Comparison of ENCODE assay signal across 9 cellular contexts in the genomic region with DNA sequence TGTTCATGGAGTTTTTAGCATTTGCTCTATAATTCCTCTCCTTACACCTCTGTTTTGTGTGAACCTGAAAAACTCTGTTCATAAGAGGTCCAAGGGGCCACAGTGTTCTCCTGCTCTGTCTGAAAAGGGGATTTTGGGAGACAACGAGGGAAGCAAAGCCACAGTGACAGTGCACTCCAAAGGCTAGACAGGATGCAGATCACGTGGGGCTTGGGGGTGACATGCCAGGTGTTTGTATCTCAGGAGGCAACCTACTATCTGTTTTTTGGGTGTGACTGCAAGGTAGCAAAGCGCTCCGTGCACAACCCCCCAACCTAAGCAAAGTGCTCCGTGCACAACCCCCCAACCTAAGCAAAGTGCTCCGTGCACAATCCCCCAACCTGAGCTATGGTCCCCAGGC. TPM values are rescaled to one million over a fixed set of nuclear protein-coding genes. Genes with fewer than 3 reads are reported as not detected.
DNase-seq lines count a peak whose midpoint lies in the region; ATAC-seq and TF ChIP-seq lines count a peak whose summit lies in the region.
"Had no signal": no experiment of that assay in that cellular context is flagged by ENCODE, and none has a peak within 500 bp of the region (broad histone marks: within the 10 kb centered on the region; RNA-seq: fewer than 3 reads in every experiment).

No MANE protein-coding gene starts in this region.

- H3K9me3 Mint-ChIP-seq in activated naive CD8-positive, alpha-beta T cell (ENCODE audit: low read depth), result no peaks in the 10 kb centered on the region

- no peaks in the 10 kb centered on the region for H3K79me2 ChIP-seq in mesendoderm (ENCODE audit: control insufficient read depth, insufficient read depth, low read length)

- H3K4ac ChIP-seq in mesendoderm (ENCODE audit: low read depth, low read length), result peak overlapping the region; percentile 44

- H2BK5ac ChIP-seq in mesendoderm (ENCODE audit: low read length), result peak overlapping the region; percentile 11

- TF ChIP-seq CTCF in heart right ventricle (IDR thresholded peaks at IDR 0.05) (no peak), upper lobe of right lung (IDR thresholded peaks at IDR 0.05) (no peak)

- no peak overlapping the region for H2BK15ac ChIP-seq in mesendoderm (replicated peaks; ENCODE audit: low read depth)

- no peak overlapping the region for H2AK5ac ChIP-seq in mesendoderm (ENCODE audit: low read length)

- no peak overlapping the region for H3K4me3 ChIP-seq in heart right ventricle
- H3K4me3 ChIP-seq in mesendoderm (ENCODE audit: low read length), result no peak overlapping the region
- no peak overlapping the region for H3K4me3 ChIP-seq in upper lobe of right lung
- H3K4me3 ChIP-seq: mucosa of descending colon had no signal

- no peak overlapping the region for H4K8ac ChIP-seq in mesendoderm (ENCODE audit: low read depth, low read length)

- no peak overlapping the region for H3K23ac ChIP-seq in mesendoderm (ENCODE audit: low read length)

- H3K9ac ChIP-seq in mesendoderm (ENCODE audit: low read length), result peak overlapping the region; percentile 89

- H3K27me3 ChIP-seq in heart right ventricle (no peaks in the 10 kb centered on the region), mesendoderm (ENCODE audit: insufficient read depth, low read length, poor library complexity) (no peaks in the 10 kb centered on the region), upper lobe of right lung (no peaks in the 10 kb centered on the region)

- H3K4me2 ChIP-seq in mesendoderm (ENCODE audit: low read length), result no peak overlapping the region

- H3K27ac Mint-ChIP-seq in activated naive CD8-positive, alpha-beta T cell, result peak overlapping the region; percentile 56

- H3K36me3 ChIP-seq in heart right ventricle (no peaks in the 10 kb centered on the region), mesendoderm (ENCODE audit: control insufficient read depth, insufficient read depth, low read length) (no peaks in the 10 kb centered on the region), upper lobe of right lung (no peaks in the 10 kb centered on the region)

- H3K18ac ChIP-seq in mesendoderm (ENCODE audit: low read length), result no peak overlapping the region

- H3K79me1 ChIP-seq in mesendoderm (ENCODE audit: low read length), result no peaks in the 10 kb centered on the region

- ATAC-seq in heart right ventricle (no peak), left cardiac atrium (no peak), upper lobe of right lung (no peak), HG03571 (IDR thresholded peaks at IDR 0.05; ENCODE audit: unreplicated experiment) (no peak), GM21786 (IDR thresholded peaks at IDR 0.05; ENCODE audit: unreplicated experiment) (no peak)

- no peaks in the 10 kb centered on the region for H3K36me3 Mint-ChIP-seq in activated naive CD8-positive, alpha-beta T cell

- H2BK120ac ChIP-seq in mesendoderm (ENCODE audit: low read depth, low read length), result no peak overlapping the region

- DNase-seq in heart right ventricle (no peak), left cardiac atrium (no peak), mesendoderm (no peak), upper lobe of right lung (no peak)
- DNase-seq in stimulated activated CD4-positive, alpha-beta T cell treated with anti-CD3 and anti-CD28 coated beads, Interleukin-4, amount 100 ng/mL, for 4 hours, result no peak

- H3K56ac ChIP-seq in mesendoderm (ENCODE audit: low read length), result peak overlapping the region; percentile 91

- peaks cover 0 to 10% (median 0%) of the 10 kb centered on the region in 11 donors for H3K9me3 ChIP-seq in heart right ventricle
- no peaks in the 10 kb centered on the region for H3K9me3 ChIP-seq in upper lobe of right lung
- H3K9me3 ChIP-seq: mucosa of descending colon had no signal

- H3K4me1 ChIP-seq in heart right ventricle (peaks cover 16 to 38% (median 26%) of the 10 kb centered on the region in 9 donors), mesendoderm (ENCODE audit: control insufficient read depth, low read depth, low read length) (peaks cover 14% of the 10 kb centered on the region), upper lobe of right lung (peaks cover 26% of the 10 kb centered on the region)

- H3K27me3 Mint-ChIP-seq in activated naive CD8-positive, alpha-beta T cell, result no peaks in the 10 kb centered on the region

- 68 to 74% methylated on average over 6 of the region's 6 CpGs for WGBS in heart right ventricle, 2 donors
- WGBS in mesendoderm (ENCODE audit: extremely low coverage, insufficient coverage, low lambda C conversion rate), result no CpG with 5 or more reads among the region's 6 CpGs

- peaks cover 39% of the 10 kb centered on the region for H3K4me1 Mint-ChIP-seq in activated naive CD8-positive, alpha-beta T cell (ENCODE audit: low read depth)

- H3K27ac ChIP-seq in heart right ventricle (peak overlapping the region in 9 of 10 donors; percentile 60 to 96 (median 94)), mesendoderm (ENCODE audit: low read depth, low read length) (peak overlapping the region; percentile 82), upper lobe of right lung (peak overlapping the region; percentile 92)

- intact Hi-C loops in heart right ventricle (cut with DNase I), result loop anchor here in 5 of 10 donors (10.0 kb wide), 3 partner anchors 73 to 213 kb away; partner anchors contain the start of genes ZNF384 (in 3 of the 5), GPR162 (in 2 of the 5) and P3H3 (in 2 of the 5)
- intact Hi-C loops in left cardiac atrium (cut with DNase I), result loop anchor here (10.0 kb wide), 2 partner anchors 83 to 213 kb away; partner anchors contain the start of genes GPR162 (in 2 of the 2) and P3H3 (in 2 of the 2)
- intact Hi-C loops in upper lobe of right lung (cut with DNase I), result no loop called here

- peak overlapping the region; percentile 61 for H3K4me3 Mint-ChIP-seq in activated naive CD8-positive, alpha-beta T cell

- H4K5ac ChIP-seq in mesendoderm (ENCODE audit: low read length), result no peak overlapping the region

RNA-seq across cellular contexts. Expression of gene CHD4, which starts 5.1 kb away (rescaled TPM):
- total RNA-seq in heart right ventricle (100 to 1,000 TPM; 125 to 201 (median 153) TPM), left cardiac atrium (100 to 1,000 TPM; 117 to 151 TPM), upper lobe of right lung (160 TPM)
- polyA plus RNA-seq in heart right ventricle, result 100 to 1,000 TPM; 129 to 265 TPM
- 145 TPM for polyA plus RNA-seq in mesendoderm (2013, experiment 1 of 2)
- polyA plus RNA-seq in mesendoderm (2013, experiment 2 of 2), result 139 TPM

RNA-seq across cellular contexts. Expression of gene LPAR5, which starts 23.5 kb away (rescaled TPM):
- 10 to 100 TPM in 1 of 10 donors, 1 to 10 TPM in 9; 2.1 to 10.0 (median 4.4) TPM for total RNA-seq in heart right ventricle
- polyA plus RNA-seq in heart right ventricle, result 1 to 10 TPM; 1.7 to 4.4 TPM
- total RNA-seq in left cardiac atrium, result 1 to 10 TPM; 1.8 to 2.9 TPM
- polyA plus RNA-seq in mesendoderm (2013, experiment 1 of 2), result 0.37 TPM
- polyA plus RNA-seq in mesendoderm (2013, experiment 2 of 2), result 0.28 TPM
- 2.5 TPM for total RNA-seq in upper lobe of right lung

RNA-seq across cellular contexts. Expression of gene ACRBP, which starts 35.0 kb away (rescaled TPM):
- total RNA-seq in heart right ventricle (1 to 10 TPM in 4 of 10 donors, under 1 TPM in 5, not detected in 1; 0.25 to 4.1 (median 0.79) TPM), left cardiac atrium (under 1 TPM; 0.60 to 0.88 TPM), upper lobe of right lung (3.8 TPM)
- under 1 TPM; 0.29 to 0.43 TPM for polyA plus RNA-seq in heart right ventricle
- polyA plus RNA-seq in mesendoderm (2013, experiment 1 of 2), result 0.38 TPM
- 0.55 TPM for polyA plus RNA-seq in mesendoderm (2013, experiment 2 of 2)

RNA-seq across cellular contexts. Expression of gene NOP2, which starts 44.2 kb away (rescaled TPM):
- total RNA-seq in heart right ventricle (10 to 100 TPM; 11.1 to 29.2 (median 15.3) TPM), left cardiac atrium (10 to 100 TPM; 16.0 to 30.5 TPM), upper lobe of right lung (32.2 TPM)
- polyA plus RNA-seq in heart right ventricle, result 10 to 100 TPM; 18.5 to 31.1 TPM
- polyA plus RNA-seq in mesendoderm (2013, experiment 1 of 2), result 68.0 TPM
- 67.6 TPM for polyA plus RNA-seq in mesendoderm (2013, experiment 2 of 2)

RNA-seq across cellular contexts. Expression of gene ING4, which starts 50.7 kb away (rescaled TPM):
- 10 to 100 TPM; 17.7 to 32.5 (median 22.6) TPM for total RNA-seq in heart right ventricle
- 10 to 100 TPM; 20.0 to 25.5 TPM for polyA plus RNA-seq in heart right ventricle
- total RNA-seq in left cardiac atrium, result 10 to 100 TPM; 16.8 to 28.5 TPM
- polyA plus RNA-seq in mesendoderm (2013, experiment 1 of 2), result 11.7 TPM
- polyA plus RNA-seq in mesendoderm (2013, experiment 2 of 2), result 11.7 TPM
- total RNA-seq in upper lobe of right lung, result 38.0 TPM
